8 cellular contexts compared by ENCODE assay signal in the genomic region with DNA sequence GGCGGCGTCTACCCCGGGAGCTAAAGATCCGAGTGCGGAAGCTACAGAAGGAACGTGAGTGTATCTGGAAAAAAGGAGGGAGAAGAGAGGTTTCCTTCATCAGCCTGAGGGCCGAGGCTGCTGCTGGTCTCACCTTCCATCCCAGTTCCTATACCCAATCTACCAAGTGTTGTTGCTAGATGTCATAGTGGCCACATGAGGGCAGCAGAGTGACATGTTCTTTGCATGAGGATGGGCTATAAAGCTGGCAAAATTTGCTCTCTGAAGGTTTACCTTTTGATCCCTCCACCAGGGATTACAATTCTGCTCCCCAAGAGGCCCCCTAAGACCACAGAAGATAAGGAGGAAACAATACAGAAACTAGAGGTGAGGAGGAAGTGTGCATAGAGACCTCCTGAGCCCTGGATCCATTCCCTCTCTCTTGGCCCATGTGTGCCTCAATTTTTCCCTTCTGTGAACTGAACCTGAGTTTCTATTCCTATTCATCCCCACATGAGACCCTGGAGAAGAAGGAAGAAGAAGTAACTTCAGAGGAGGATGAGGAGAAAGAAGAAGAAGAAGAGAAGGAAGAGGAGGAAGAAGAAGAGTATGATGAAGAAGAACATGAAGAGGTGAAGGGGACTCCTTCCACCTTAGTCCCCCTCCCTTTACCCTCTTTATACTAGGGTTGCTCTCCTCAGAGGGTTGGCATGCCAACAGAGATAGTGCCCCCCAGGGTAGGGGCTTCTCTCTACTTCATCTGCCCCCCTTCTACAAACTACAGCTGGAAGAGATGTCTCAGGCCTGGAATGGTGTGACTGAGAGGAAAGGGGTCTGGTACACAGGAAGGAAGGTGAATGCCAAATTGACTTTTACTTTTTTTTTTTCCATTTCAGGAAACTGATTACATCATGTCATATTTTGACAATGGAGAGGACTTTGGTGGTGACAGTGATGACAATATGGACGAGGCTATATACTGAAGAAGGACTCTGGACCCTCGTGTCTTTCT. TPM values are rescaled to one million over a fixed set of nuclear protein-coding genes. Genes with fewer than 3 reads are reported as not detected.
DNase-seq lines count a peak whose midpoint lies in the region; ATAC-seq, FAIRE-seq and TF ChIP-seq lines count a peak whose summit lies in the region.

No MANE protein-coding gene starts in this region.

- no peaks in the 10 kb centered on the region for H3K9me2 ChIP-seq in GM23248 (ENCODE audit: insufficient read depth)

- peak overlapping the region; percentile 80 for H3K4me2 ChIP-seq in GM23248 (ENCODE audit: unreplicated experiment)

- no peaks in the 10 kb centered on the region for H4K20me1 ChIP-seq in GM23248 (ENCODE audit: insufficient read depth)

- peaks cover 28% of the 10 kb centered on the region for H3F3A ChIP-seq in GM23248 (ENCODE audit: insufficient read depth)

- peak; percentile 76 for TF ChIP-seq CTCF in AG09319 (IDR thresholded peaks at IDR 0.05; ENCODE audit: low read depth, low read length)
- peak; percentile 89 for TF ChIP-seq CTCF in brain microvascular endothelial cell (IDR thresholded peaks at IDR 0.05; ENCODE audit: low read depth, low read length, missing control alignments)
- TF ChIP-seq CTCF in sigmoid colon (IDR thresholded peaks at IDR 0.05): peak in 3 of 4 experiments; percentile 83 to 92 (median 86)

- FAIRE-seq in TTC549 (lab: Jason Lieb, UNC): peak; percentile 85

- no peaks in the 10 kb centered on the region for H3K9me3 ChIP-seq in GM23248 (ENCODE audit: low read depth)
- H3K9me3 ChIP-seq in iPS-18a (ENCODE audit: control insufficient read depth, low read depth, low read length): no peaks in the 10 kb centered on the region
- no peaks in the 10 kb centered on the region for H3K9me3 ChIP-seq in sigmoid colon

- TF ChIP-seq POLR2A in sigmoid colon (IDR thresholded peaks at IDR 0.05): no peak

- H3K79me2 ChIP-seq in GM23248 (ENCODE audit: insufficient read depth): no peaks in the 10 kb centered on the region

- peak overlapping the region; percentile 94 for H3K27ac ChIP-seq in GM23248
- peak overlapping the region; percentile 90 for H3K27ac ChIP-seq in brain microvascular endothelial cell
- no peak overlapping the region for H3K27ac ChIP-seq in iPS-18a (ENCODE audit: low read length)
- peak overlapping the region; percentile 92 to 96 (median 94) for H3K27ac ChIP-seq in sigmoid colon

- H3K36me3 ChIP-seq in GM23248 (ENCODE audit: low read depth) (no peaks in the 10 kb centered on the region), brain microvascular endothelial cell (replicated peaks) (no peaks in the 10 kb centered on the region), iPS-18a (ENCODE audit: control insufficient read depth, low read depth, low read length) (no peaks in the 10 kb centered on the region), sigmoid colon (peaks cover 0 to 5% (median 0%) of the 10 kb centered on the region in 4 donors)

- intact Hi-C loops in sigmoid colon (cut with DNase I): loop anchor here (1.0 kb wide), 2 partner anchors 30 to 36 kb away; no protein-coding TSS in a partner anchor

- H2AFZ ChIP-seq in GM23248: peak overlapping the region; percentile 80

- in situ Hi-C loops in GM23248 (cut with MboI): no loop called here
- in situ Hi-C loops in brain microvascular endothelial cell (cut with HindIII; ENCODE audit: low pct_ligation_motif_present, low sequenced_read_pairs): no loop called here

- no peak overlapping the region for H3K4me3 ChIP-seq in GM23248
- no peak overlapping the region for H3K4me3 ChIP-seq in brain microvascular endothelial cell (ENCODE audit: low read depth, low read length)
- peak overlapping the region; percentile 53 for H3K4me3 ChIP-seq in iPS-18a (ENCODE audit: low read length)
- H3K4me3 ChIP-seq in sigmoid colon: peak overlapping the region in 2 of 4 donors; percentile 0 to 8

- no peak for ATAC-seq in GM19023 (IDR thresholded peaks at IDR 0.05; ENCODE audit: unreplicated experiment)

- H3K4me1 ChIP-seq in GM23248 (ENCODE audit: insufficient read depth) (peaks cover 30% of the 10 kb centered on the region), iPS-18a (ENCODE audit: control insufficient read depth, low read depth, low read length) (peaks cover 21% of the 10 kb centered on the region), sigmoid colon (peaks cover 0 to 54% (median 54%) of the 10 kb centered on the region in 4 donors)

- H3K9ac ChIP-seq in GM23248 (peak overlapping the region; percentile 81), iPS-18a (ENCODE audit: low read length) (peak overlapping the region; percentile 67)

- DNase-seq in AG09319 (ENCODE audit: extremely low read depth, low read depth): no peak
- DNase-seq in GM23248: peak; percentile 86
- DNase-seq in NCI-H2107 (lab: John Stamatoyannopoulos, UW): peak; percentile 79
- DNase-seq in brain microvascular endothelial cell: peak; percentile 68
- DNase-seq in sigmoid colon: peak; percentile 94

- H3K27me3 ChIP-seq in GM23248 (replicated peaks; ENCODE audit: insufficient read depth) (no peaks in the 10 kb centered on the region), brain microvascular endothelial cell (replicated peaks) (no peaks in the 10 kb centered on the region), iPS-18a (ENCODE audit: control insufficient read depth, insufficient read depth, low read length) (no peaks in the 10 kb centered on the region), sigmoid colon (no peaks in the 10 kb centered on the region)

- WGBS in GM23248 (ENCODE audit: low coverage in 1 of 2, low lambda C conversion rate in 2 of 2, missing lambda C conversion rate in 2 of 2), 2 experiments: 7 to 12% methylated on average over 9 of the region's 9 CpGs
- 19 to 23% methylated on average over 9 of the region's 9 CpGs for WGBS in sigmoid colon, 2 donors

- TF ChIP-seq EP300 in sigmoid colon (IDR thresholded peaks at IDR 0.05): no peak

RNA-seq across cellular contexts. Expression of gene POLR3GL, which starts 13.3 kb away (rescaled TPM):
- 17.4 and 24.2 TPM in 2 replicates for total RNA-seq in GM23248 (2014; rRNA removed; shearing (Covaris generic))
- 34.7 and 37.9 TPM in 2 replicates for polyA plus RNA-seq in GM23248 (2016; fragmentation: Nextera tagmentation; extraction: Ambion mirVana)
- total RNA-seq in sigmoid colon: 10 to 100 TPM; 23.1 to 32.8 (median 27.4) TPM
- polyA plus RNA-seq in sigmoid colon: 10 to 100 TPM; 35.9 to 47.4 (median 40.9) TPM

RNA-seq across cellular contexts. Expression of gene ANKRD34A, which starts 13.4 kb away (rescaled TPM):
- 0.25 and 1.3 TPM in 2 replicates for total RNA-seq in GM23248 (2014; rRNA removed; shearing (Covaris generic))
- 1.9 and 2.3 TPM in 2 replicates for polyA plus RNA-seq in GM23248 (2016; fragmentation: Nextera tagmentation; extraction: Ambion mirVana)
- total RNA-seq in sigmoid colon: 1 to 10 TPM in 2 of 4 donors, under 1 TPM in 2; 0.33 to 1.9 (median 1.0) TPM
- polyA plus RNA-seq in sigmoid colon: under 1 TPM in 1 of 3 donors, not detected in 2; 0.41 TPM

RNA-seq across cellular contexts. Expression of gene TXNIP, which starts 18.6 kb away (rescaled TPM):
- 221 and 263 TPM in 2 replicates for total RNA-seq in GM23248 (2014; rRNA removed; shearing (Covaris generic))
- polyA plus RNA-seq in GM23248 (2016; fragmentation: Nextera tagmentation; extraction: Ambion mirVana): 169 and 180 TPM in 2 replicates
- 1,000 to 10,000 TPM; 1,623 to 4,609 (median 1,842) TPM for total RNA-seq in sigmoid colon
- 100 to 1,000 TPM; 326 to 783 (median 548) TPM for polyA plus RNA-seq in sigmoid colon

RNA-seq across cellular contexts. Expression of gene LIX1L, which starts 20.0 kb away (rescaled TPM):
- 26.1 and 36.5 TPM in 2 replicates for total RNA-seq in GM23248 (2014; rRNA removed; shearing (Covaris generic))
- polyA plus RNA-seq in GM23248 (2016; fragmentation: Nextera tagmentation; extraction: Ambion mirVana) (18.3 TPM in 2 replicates), sigmoid colon (1 to 10 TPM; 1.4 to 8.7 (median 3.0) TPM)
- total RNA-seq in sigmoid colon: 10 to 100 TPM; 26.9 to 42.5 (median 36.0) TPM

RNA-seq across cellular contexts. Expression of gene HJV, which starts 43.8 kb away (rescaled TPM):
- not detected in 2 replicates for total RNA-seq in GM23248 (2014; rRNA removed; shearing (Covaris generic))
- not detected in 2 replicates for polyA plus RNA-seq in GM23248 (2016; fragmentation: Nextera tagmentation; extraction: Ambion mirVana)
- not detected for total RNA-seq in sigmoid colon
- not detected for polyA plus RNA-seq in sigmoid colon
